Comparison of ENCODE assay signal across 27 cellular contexts in the genomic region with DNA sequence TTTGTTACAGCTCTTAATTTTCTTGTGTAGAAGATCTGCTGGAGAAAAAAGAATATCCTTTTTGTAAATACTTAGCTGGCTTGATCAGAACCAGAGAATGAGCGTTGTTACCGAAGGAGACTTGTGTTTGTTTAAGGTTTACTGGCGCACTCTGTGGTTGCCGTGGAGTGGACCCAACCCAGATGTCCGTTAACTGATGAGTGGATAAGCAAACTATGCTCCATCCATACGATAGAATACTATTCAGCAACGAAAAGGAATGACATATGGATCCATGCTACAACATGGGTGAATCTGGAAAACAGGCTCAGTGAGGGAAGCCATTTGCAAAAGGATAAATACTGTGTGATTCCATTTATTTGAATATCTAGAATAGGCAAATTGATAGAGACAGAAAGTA. TPM values are rescaled to one million over a fixed set of nuclear protein-coding genes. Genes with fewer than 3 reads are reported as not detected.
DNase-seq lines count a peak whose midpoint lies in the region; ATAC-seq and TF ChIP-seq lines count a peak whose summit lies in the region.
"Had no signal": no experiment of that assay in that cellular context is flagged by ENCODE, and none has a peak within 500 bp of the region (broad histone marks: within the 10 kb centered on the region; RNA-seq: fewer than 3 reads in every experiment).

No MANE protein-coding gene starts in this region.

- intact Hi-C loops in gastrocnemius medialis (cut with DNase I; ENCODE audit: low total_unique reads) = no loop called here

- no peaks in the 10 kb centered on the region for H3K36me3 Mint-ChIP-seq in natural killer cell treated with Interleukin-12 subunit alpha and Interleukin-12 subunit beta and Interleukin-15 and Interleukin-18, amount 100 ng/mL, for 72 hours

- no peak for ATAC-seq in gastrocnemius medialis
- ATAC-seq in natural killer cell treated with Interleukin-12 subunit alpha and Interleukin-12 subunit beta and Interleukin-15 and Interleukin-18, amount 100 ng/mL, for 72 hours = no peak
- ATAC-seq: activated CD8-positive, alpha-beta T cell treated with anti-CD3 and anti-CD28 coated beads for 36 hours; activated naive CD4-positive, alpha-beta T cell treated with anti-CD3 and anti-CD28 coated beads, Interleukin-2, amount 50 U/mL, for 72 hours; esophagus mucosa; right lobe of liver; upper lobe of right lung had no signal

- H3K4me1 ChIP-seq in adipocyte (ENCODE audit: control insufficient read depth, insufficient read depth, low read length) (peaks cover 14% of the 10 kb centered on the region), gastrocnemius medialis (peaks cover 32 to 33% of the 10 kb centered on the region in 2 donors)
- H3K4me1 ChIP-seq: HAP-1, parathyroid adenoma, right lobe of liver, upper lobe of right lung had no signal

- DNase-seq in EH (ENCODE audit: low read depth) = peak; percentile 32
- DNase-seq in adipocyte (ENCODE audit: low read depth) = peak; percentile 41
- peak; percentile 30 for DNase-seq in fibroblast of the aortic adventitia (ENCODE audit: low read depth)
- DNase-seq in gastrocnemius medialis = no peak
- no peak for DNase-seq in activated CD4-positive, CD25-positive, alpha-beta regulatory T cell treated with anti-CD3 and anti-CD28 coated beads, Interleukin-2, amount 50 U/mL, for 72 hours
- DNase-seq in natural killer cell treated with Interleukin-12 subunit alpha and Interleukin-12 subunit beta and Interleukin-15 and Interleukin-18, amount 100 ng/mL, for 72 hours (ENCODE audit: low spot score) = no peak
- DNase-seq in NCI-H128 (lab: John Stamatoyannopoulos, UW; ENCODE audit: unreplicated experiment) = no peak
- DNase-seq: activated CD8-positive, alpha-beta T cell treated with anti-CD3 and anti-CD28 coated beads for 36 hours; aorta; caudate nucleus; CD4-positive, alpha-beta T cell; cortex of kidney; glutamatergic neuron; islet precursor cell; NCI-H1048; NCI-H187 treated with DMSO at 0.1 percent for 48 hours; NCI-H526; right lobe of liver; stimulated activated CD4-positive, alpha-beta T cell treated with anti-CD3 and anti-CD28 coated beads, Interleukin-2, amount 100 ng/mL, for 48 hours; substantia nigra; T-helper 1 cell; upper lobe of right lung had no signal

- H3K9me3 Mint-ChIP-seq in natural killer cell treated with Interleukin-12 subunit alpha and Interleukin-12 subunit beta and Interleukin-15 and Interleukin-18, amount 100 ng/mL, for 72 hours = no peaks in the 10 kb centered on the region
- H3K9me3 Mint-ChIP-seq: activated CD8-positive, alpha-beta T cell treated with anti-CD3 and anti-CD28 coated beads for 36 hours; activated naive CD4-positive, alpha-beta T cell treated with anti-CD3 and anti-CD28 coated beads, Interleukin-2, amount 50 U/mL, for 72 hours; CD4-positive, alpha-beta T cell had no signal

- peaks cover 2 to 7% of the 10 kb centered on the region in 2 donors for H3K4me1 Mint-ChIP-seq in natural killer cell treated with Interleukin-12 subunit alpha and Interleukin-12 subunit beta and Interleukin-15 and Interleukin-18, amount 100 ng/mL, for 72 hours (ENCODE audit: low read depth in 2 of 2)

- no peak overlapping the region for H3K9ac ChIP-seq in adipocyte (ENCODE audit: low read length)
- H3K9ac ChIP-seq: parathyroid adenoma had no signal

- H3K36me3 ChIP-seq in adipocyte (ENCODE audit: control insufficient read depth, insufficient read depth, low read length, severe bottlenecking) (no peaks in the 10 kb centered on the region), gastrocnemius medialis (no peaks in the 10 kb centered on the region)
- H3K36me3 ChIP-seq: HAP-1, right lobe of liver, upper lobe of right lung had no signal

- no peaks in the 10 kb centered on the region for H3K9me3 ChIP-seq in adipocyte (ENCODE audit: control insufficient read depth, low read length)
- H3K9me3 ChIP-seq in gastrocnemius medialis = no peaks in the 10 kb centered on the region
- H3K9me3 ChIP-seq: HAP-1, right lobe of liver, upper lobe of right lung had no signal

- H3K4me3 ChIP-seq in adipocyte (ENCODE audit: low read length) (no peak overlapping the region), fibroblast of the aortic adventitia (ENCODE audit: low read depth, low read length) (no peak overlapping the region), gastrocnemius medialis (no peak overlapping the region)
- H3K4me3 ChIP-seq: HAP-1, right lobe of liver, upper lobe of right lung had no signal

- no peak overlapping the region for H3K4me3 Mint-ChIP-seq in natural killer cell treated with Interleukin-12 subunit alpha and Interleukin-12 subunit beta and Interleukin-15 and Interleukin-18, amount 100 ng/mL, for 72 hours
- H3K4me3 Mint-ChIP-seq: activated CD8-positive, alpha-beta T cell treated with anti-CD3 and anti-CD28 coated beads for 36 hours; CD4-positive, alpha-beta T cell; neural crest cell had no signal

- H3K27me3 ChIP-seq in adipocyte (replicated peaks; ENCODE audit: control insufficient read depth, insufficient read depth, low read length) (no peaks in the 10 kb centered on the region), gastrocnemius medialis (no peaks in the 10 kb centered on the region)
- H3K27me3 ChIP-seq: right lobe of liver, upper lobe of right lung had no signal

- TF ChIP-seq CTCF in fibroblast of the aortic adventitia (IDR thresholded peaks at IDR 0.05; ENCODE audit: insufficient read depth, low read length) (no peak), gastrocnemius medialis (IDR thresholded peaks at IDR 0.05 in 4 of 5, conservative IDR thresholded peaks at IDR 0.05 in 1 of 5) (no peak)

- no peak for TF ChIP-seq POLR2A in gastrocnemius medialis (IDR thresholded peaks at IDR 0.05)

- H3K27ac Mint-ChIP-seq in natural killer cell treated with Interleukin-12 subunit alpha and Interleukin-12 subunit beta and Interleukin-15 and Interleukin-18, amount 100 ng/mL, for 72 hours = no peak overlapping the region
- H3K27ac Mint-ChIP-seq: activated CD8-positive, alpha-beta T cell treated with anti-CD3 and anti-CD28 coated beads for 36 hours; activated naive CD4-positive, alpha-beta T cell treated with anti-CD3 and anti-CD28 coated beads, Interleukin-2, amount 50 U/mL, for 72 hours; CD4-positive, alpha-beta T cell had no signal

- H3K27me3 Mint-ChIP-seq in natural killer cell treated with Interleukin-12 subunit alpha and Interleukin-12 subunit beta and Interleukin-15 and Interleukin-18, amount 100 ng/mL, for 72 hours = peaks cover 0 to 7% of the 10 kb centered on the region in 2 donors

- peak overlapping the region in 3 of 4 donors; percentile 27 to 38 (median 31) for H3K27ac ChIP-seq in gastrocnemius medialis
- H3K27ac ChIP-seq: parathyroid adenoma, right lobe of liver, upper lobe of right lung had no signal

- in situ Hi-C loops in gastrocnemius medialis (cut with MboI; ENCODE audit: low sequenced_read_pairs in 4 of 4) = no loop called here

RNA-seq across cellular contexts. Expression of gene PARVB, which starts 18.7 kb away (rescaled TPM):
- total RNA-seq in fibroblast of the aortic adventitia (ENCODE audit: low replicate concordance) = 23.0 and 30.6 TPM in 2 replicates
- total RNA-seq in gastrocnemius medialis = 100 to 1,000 TPM; 120 to 201 (median 147) TPM
- total RNA-seq in natural killer cell treated with Interleukin-12 subunit alpha and Interleukin-12 subunit beta and Interleukin-15 and Interleukin-18, amount 100 ng/mL, for 72 hours = 10 to 100 TPM; 16.9 to 61.3 TPM

Comparison
In these comparisons a context has a peak if more than half of its experiments do, and no peak if none do; other contexts are left out.
1. DNase-seq: peak in EH (single experiment), adipocyte (single experiment) and fibroblast of the aortic adventitia (single experiment); none in gastrocnemius medialis (0 of 2), activated CD4-positive, CD25-positive, alpha-beta regulatory T cell treated with anti-CD3 and anti-CD28 coated beads, Interleukin-2, amount 50 U/mL, for 72 hours (single experiment), natural killer cell treated with Interleukin-12 subunit alpha and Interleukin-12 subunit beta and Interleukin-15 and Interleukin-18, amount 100 ng/mL, for 72 hours (single experiment) and NCI-H128 (single experiment).